In genomic region chr3:45080824-45081223, GRCh38 we compare ENCODE assay signal across 22 cellular contexts. TPM values are rescaled to one million over a fixed set of nuclear protein-coding genes. Genes with fewer than 3 reads are reported as not detected.
"Had no signal": no experiment of that assay in that cellular context is flagged by ENCODE, and none has a peak within 500 bp of the region (broad histone marks: within the 10 kb centered on the region; RNA-seq: fewer than 3 reads in every experiment).

No MANE protein-coding gene starts in this region.

- H3K4me1 ChIP-seq: psoas muscle, spleen had no signal

- H3K9me3 Mint-ChIP-seq: nephron progenitor cell; stimulated activated memory B cell treated with anti-CD40 and anti-IgM and Interleukin-4, amounts not matched to agents 10 μg/mL and 1 μg/mL and 100 μg/mL, for 72 hours had no signal

- H3K27ac ChIP-seq: dorsolateral prefrontal cortex, ovary, psoas muscle, skin epidermis, spleen, testis, tibial nerve had no signal

- DNase-seq: cerebellar nuclear complex; cortex of kidney; dorsolateral prefrontal cortex; effector CD4-positive, alpha-beta T cell; kidney; naive thymus-derived CD8-positive, alpha-beta T cell; nephron progenitor cell; occipital lobe; ovary; posterior cingulate gyrus; psoas muscle; right cardiac atrium; spleen; stimulated activated CD4-positive, alpha-beta T cell treated with anti-CD3 and anti-CD28 coated beads, Interleukin-4, amount 100 ng/mL, for 4 hours; stimulated activated naive CD8-positive, alpha-beta T cell treated with anti-CD3 and anti-CD28 coated beads, Interleukin-15, Interleukin-2, amounts not matched to agents 100 U/mL and 50 U/mL, for 24 hours; substantia nigra had no signal

- FAIRE-seq: frontal cortex, kidney had no signal

- H3K36me3 Mint-ChIP-seq: stimulated activated memory B cell treated with anti-CD40 and anti-IgM and Interleukin-4, amounts not matched to agents 10 μg/mL and 1 μg/mL and 100 μg/mL, for 72 hours had no signal

- H3K4me1 Mint-ChIP-seq: nephron progenitor cell; stimulated activated memory B cell treated with anti-CD40 and anti-IgM and Interleukin-4, amounts not matched to agents 10 μg/mL and 1 μg/mL and 100 μg/mL, for 72 hours had no signal

- ATAC-seq: left lobe of liver; naive thymus-derived CD8-positive, alpha-beta T cell; psoas muscle; stimulated activated naive CD8-positive, alpha-beta T cell treated with anti-CD3 and anti-CD28 coated beads, Interleukin-15, Interleukin-2, amounts not matched to agents 100 U/mL and 50 U/mL, for 24 hours had no signal

- H3K4me3 Mint-ChIP-seq: naive thymus-derived CD8-positive, alpha-beta T cell; nephron progenitor cell; stimulated activated memory B cell treated with anti-CD40 and anti-IgM and Interleukin-4, amounts not matched to agents 10 μg/mL and 1 μg/mL and 100 μg/mL, for 72 hours had no signal

- H3K36me3 ChIP-seq: ovary, spleen, tibial nerve had no signal

- H3K27me3 ChIP-seq: dorsolateral prefrontal cortex, ovary, spleen, testis, tibial nerve had no signal

- H3K9me3 ChIP-seq: ovary, psoas muscle, testis, tibial nerve had no signal

- H3K4me3 ChIP-seq: dorsolateral prefrontal cortex, ovary, psoas muscle, skin epidermis, spleen, testis, tibial nerve had no signal

- H3K27me3 Mint-ChIP-seq: stimulated activated memory B cell treated with anti-CD40 and anti-IgM and Interleukin-4, amounts not matched to agents 10 μg/mL and 1 μg/mL and 100 μg/mL, for 72 hours had no signal

- H3K27ac Mint-ChIP-seq: naive thymus-derived CD8-positive, alpha-beta T cell; nephron progenitor cell; stimulated activated memory B cell treated with anti-CD40 and anti-IgM and Interleukin-4, amounts not matched to agents 10 μg/mL and 1 μg/mL and 100 μg/mL, for 72 hours had no signal

RNA-seq across cellular contexts. Expression of gene CLEC3B, which starts 54.7 kb away (rescaled TPM):
- polyA plus RNA-seq: naive thymus-derived CD8-positive, alpha-beta T cell had no signal
